In the genomic region with DNA sequence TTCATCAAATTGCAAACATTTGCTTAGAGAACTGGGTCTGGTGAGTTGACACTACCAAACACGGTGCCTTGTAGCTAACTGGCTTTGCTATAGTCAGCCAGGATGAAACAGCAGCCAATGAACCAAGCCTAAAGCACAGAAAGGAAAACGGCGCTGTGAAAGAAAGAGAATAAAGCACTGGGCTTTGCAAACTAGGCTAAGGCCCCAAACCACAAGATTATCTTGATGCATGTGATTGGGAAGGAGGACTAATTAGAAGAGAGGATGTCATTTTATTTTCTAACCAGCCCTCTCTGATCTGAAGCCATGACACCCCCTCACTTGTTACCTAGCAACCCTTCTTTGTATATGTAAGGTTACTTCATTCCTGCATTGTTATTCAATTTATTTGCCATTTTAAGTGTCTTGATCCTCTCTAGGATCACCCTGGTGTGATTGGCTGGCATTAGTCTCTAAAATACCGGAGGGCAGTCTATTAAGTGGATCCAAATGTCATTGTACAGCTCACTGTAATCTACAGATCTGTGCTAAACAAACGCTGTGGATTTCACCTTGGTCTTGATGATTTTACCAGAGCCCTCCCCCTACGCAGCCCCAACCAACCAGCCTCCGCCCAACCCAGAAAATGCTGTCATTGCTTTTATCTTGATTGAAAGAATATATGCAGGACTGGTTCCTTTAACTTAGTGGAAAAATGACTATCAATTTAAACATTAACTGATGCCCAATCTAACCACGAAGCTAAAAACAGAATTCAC, we compare ENCODE assay signal across 9 cellular contexts.
DNase-seq lines count a peak whose midpoint lies in the region; ATAC-seq and TF ChIP-seq lines count a peak whose summit lies in the region.
"Had no signal": no experiment of that assay in that cellular context is flagged by ENCODE, and none has a peak within 500 bp of the region (broad histone marks: within the 10 kb centered on the region; RNA-seq: fewer than 3 reads in every experiment).

No MANE protein-coding gene starts in this region.

- no peaks in the 10 kb centered on the region for H3K36me3 Mint-ChIP-seq in activated CD4-positive, alpha-beta T cell treated with anti-CD3 and anti-CD28 coated beads for 36 hours (ENCODE audit: low read depth)

- H3K27me3 Mint-ChIP-seq in activated CD4-positive, alpha-beta T cell treated with anti-CD3 and anti-CD28 coated beads for 36 hours, result no peaks in the 10 kb centered on the region

- H3K79me2 ChIP-seq in PC-3 (ENCODE audit: low read length), result no peaks in the 10 kb centered on the region

- H3K4me1 Mint-ChIP-seq in activated CD4-positive, alpha-beta T cell treated with anti-CD3 and anti-CD28 coated beads for 36 hours, result peaks cover 9% of the 10 kb centered on the region

- H3K9me2 ChIP-seq in PC-3 (replicated peaks; ENCODE audit: low read length), result no peaks in the 10 kb centered on the region

- no peak overlapping the region for H3K4me3 ChIP-seq in PC-3 (ENCODE audit: low read length)
- H3K4me3 ChIP-seq in retinal pigment epithelial cell (ENCODE audit: low read length), result no peak overlapping the region

- no peaks in the 10 kb centered on the region for H3K9me3 ChIP-seq in PC-3 (ENCODE audit: low read length)

- H3K36me3 ChIP-seq in PC-3 (ENCODE audit: low read depth, low read length), result no peaks in the 10 kb centered on the region

- H3K27ac ChIP-seq in PC-3 (ENCODE audit: low read length), result no peak overlapping the region

- no peaks in the 10 kb centered on the region for H3K27me3 ChIP-seq in PC-3 (ENCODE audit: low read length)

- H3K4me1 ChIP-seq in PC-3 (ENCODE audit: insufficient read depth, low read length), result no peaks in the 10 kb centered on the region

- no peak overlapping the region for H3K4me2 ChIP-seq in PC-3 (ENCODE audit: low read length)

- 0 out of 2 replicates have a peak overlapping the region, but pooled peaks have one; percentile 42 for H2AFZ ChIP-seq in PC-3 (ENCODE audit: low read length)

- no peak overlapping the region for H3K9ac ChIP-seq in PC-3 (ENCODE audit: low read length)

- H3K9me3 Mint-ChIP-seq in activated CD4-positive, alpha-beta T cell treated with anti-CD3 and anti-CD28 coated beads for 36 hours (ENCODE audit: low read depth), result peaks cover 2% of the 10 kb centered on the region

- CTCF ChIA-PET in activated CD4-positive, alpha-beta T cell treated with anti-CD3 and anti-CD28 coated beads for 36 hours (lab: Charles Lee), result no interaction called here
- CTCF ChIA-PET in PC-3 (lab: Charles Lee), result no interaction called here

- peak; percentile 16 for DNase-seq in activated CD4-positive, alpha-beta T cell treated with anti-CD3 and anti-CD28 coated beads for 36 hours
- DNase-seq in activated CD4-positive, alpha-beta T cell treated with anti-CD3 and anti-CD28 coated beads for 48 hours, result no peak
- DNase-seq in PC-3 (no peak), ecto neural progenitor cell (ENCODE audit: low spot score) (peak; percentile 51), retinal pigment epithelial cell (ENCODE audit: low read depth) (peak; percentile 82), cerebellar cortex (ENCODE audit: low spot score) (no peak), NCI-H1694 treated with DMSO at 0.1 percent for 48 hours (lab: John Stamatoyannopoulos, UW) (no peak)
- DNase-seq: substantia nigra had no signal

- no peak overlapping the region for H3K27ac Mint-ChIP-seq in activated CD4-positive, alpha-beta T cell treated with anti-CD3 and anti-CD28 coated beads for 36 hours

- peak; percentile 58 for ATAC-seq in activated CD4-positive, alpha-beta T cell treated with anti-CD3 and anti-CD28 coated beads for 36 hours
- ATAC-seq in PC-3, result no peak
- no peak for ATAC-seq in GM18867 (IDR thresholded peaks at IDR 0.05; ENCODE audit: unreplicated experiment)

- POLR2A ChIA-PET in activated CD4-positive, alpha-beta T cell treated with anti-CD3 and anti-CD28 coated beads for 36 hours (lab: Charles Lee), result no interaction called here
- POLR2A ChIA-PET in PC-3 (lab: Charles Lee; ENCODE audit: unreplicated experiment), result no interaction called here

- no peak overlapping the region for H3K4me3 Mint-ChIP-seq in activated CD4-positive, alpha-beta T cell treated with anti-CD3 and anti-CD28 coated beads for 36 hours

- intact Hi-C loops in activated CD4-positive, alpha-beta T cell treated with anti-CD3 and anti-CD28 coated beads for 36 hours (cut with DNase I, micrococcal nuclease), result no loop called here
- intact Hi-C loops in PC-3 (cut with micrococcal nuclease), result no loop called here

- BruUV-seq in PC-3 (replicated peaks; lab: Mats Ljungman, UMichigan), result no TSS peak

- H3F3A ChIP-seq in PC-3 (ENCODE audit: low read length, unreplicated experiment), result no peaks in the 10 kb centered on the region

- no peaks in the 10 kb centered on the region for H4K20me1 ChIP-seq in PC-3 (ENCODE audit: low read length)

- TF ChIP-seq CTCF in PC-3 (conservative IDR thresholded peaks at IDR 0.05; ENCODE audit: low read depth, low read length), result no peak
- no peak for TF ChIP-seq CTCF in retinal pigment epithelial cell (conservative IDR thresholded peaks at IDR 0.05; ENCODE audit: low read depth, low read length)

Comparison
In these comparisons a context has a peak if more than half of its experiments do, and no peak if none do; other contexts are left out.
1. DNase-seq: peak in activated CD4-positive, alpha-beta T cell treated with anti-CD3 and anti-CD28 coated beads for 36 hours (single experiment), ecto neural progenitor cell (single experiment) and retinal pigment epithelial cell (single experiment); none in activated CD4-positive, alpha-beta T cell treated with anti-CD3 and anti-CD28 coated beads for 48 hours (single experiment), PC-3 (single experiment), cerebellar cortex (single experiment) and NCI-H1694 treated with DMSO at 0.1 percent for 48 hours (single experiment).